8 cellular contexts compared by ENCODE assay signal in genomic region chrX:39477438-39478120, GRCh38.
A peak's percentile ranks its signal among the peaks of the same experiment; 100 is the strongest.
DNase-seq lines count a peak whose midpoint lies in the region; ATAC-seq, FAIRE-seq and TF ChIP-seq lines count a peak whose summit lies in the region.

No MANE protein-coding gene starts in this region.

- intact Hi-C loops in endothelial cell of umbilical vein (cut with micrococcal nuclease), result no loop called here

- FAIRE-seq in endothelial cell of umbilical vein (lab: Jason Lieb, UNC), result no peak

- H3K9me3 ChIP-seq in OCI-LY1 (ENCODE audit: low read length) (no peaks in the 10 kb centered on the region), endothelial cell of umbilical vein (replicated peaks; ENCODE audit: control insufficient read depth, insufficient read depth, low read length) (no peaks in the 10 kb centered on the region), trophoblast cell (ENCODE audit: insufficient read depth, low read depth, low read length) (no peaks in the 10 kb centered on the region)

- H2BK5ac ChIP-seq in trophoblast cell (ENCODE audit: low read depth, low read length, poor library complexity), result no peak overlapping the region

- H4K91ac ChIP-seq in trophoblast cell (ENCODE audit: low read depth, low read length), result no peak overlapping the region

- H3K27me3 ChIP-seq in OCI-LY1 (ENCODE audit: insufficient read depth, low read length), result no peaks in the 10 kb centered on the region
- H3K27me3 ChIP-seq in endothelial cell of umbilical vein (ENCODE audit: control insufficient read depth in 2 of 2, insufficient read depth in 2 of 2, low read length in 2 of 2), result no peaks in the 10 kb centered on the region
- no peaks in the 10 kb centered on the region for H3K27me3 ChIP-seq in trophoblast cell (ENCODE audit: insufficient read depth, low read length)

- H2AFZ ChIP-seq in OCI-LY1 (ENCODE audit: low read length) (no peak overlapping the region), endothelial cell of umbilical vein (ENCODE audit: low read depth, low read length) (no peak overlapping the region), trophoblast cell (ENCODE audit: insufficient read depth, low read length, poor library complexity) (no peak overlapping the region)

- H3K23ac ChIP-seq in trophoblast cell (ENCODE audit: low read length), result no peak overlapping the region

- no peak overlapping the region for H2AK5ac ChIP-seq in trophoblast cell (ENCODE audit: low read length)

- no peak overlapping the region for H4K12ac ChIP-seq in trophoblast cell (ENCODE audit: low read depth, low read length)

- no peak overlapping the region for H3K9ac ChIP-seq in OCI-LY1 (ENCODE audit: low read length)
- no peak overlapping the region for H3K9ac ChIP-seq in endothelial cell of umbilical vein (replicated peaks; ENCODE audit: extremely low read depth, insufficient read depth, low read length)
- no peak overlapping the region for H3K9ac ChIP-seq in trophoblast cell (ENCODE audit: low read length)

- H2BK12ac ChIP-seq in trophoblast cell (ENCODE audit: low read length), result no peak overlapping the region

- no peak for ATAC-seq in GM21360 (IDR thresholded peaks at IDR 0.05; ENCODE audit: unreplicated experiment)
- no peak for ATAC-seq in GM18909 (IDR thresholded peaks at IDR 0.05; ENCODE audit: poor library complexity, unreplicated experiment)

- H3K36me3 ChIP-seq in OCI-LY1 (ENCODE audit: insufficient read depth, low read length) (no peaks in the 10 kb centered on the region), endothelial cell of umbilical vein (ENCODE audit: control insufficient read depth in 2 of 2, extremely low read depth in 1 of 2, insufficient read depth in 2 of 2, low read length in 2 of 2) (no peaks in the 10 kb centered on the region), trophoblast cell (ENCODE audit: control insufficient read depth in 1 of 2, insufficient read depth in 2 of 2, low read length in 2 of 2) (no peaks in the 10 kb centered on the region)

- BruUV-seq in endothelial cell of umbilical vein (replicated peaks; lab: Mats Ljungman, UMichigan), result no TSS peak

- no peaks in the 10 kb centered on the region for H3K79me1 ChIP-seq in trophoblast cell (ENCODE audit: low read length)

- no peak overlapping the region for H3K4me2 ChIP-seq in OCI-LY1 (ENCODE audit: low read length)
- H3K4me2 ChIP-seq in endothelial cell of umbilical vein (ENCODE audit: insufficient read depth, low read length), result no peak overlapping the region
- H3K4me2 ChIP-seq in trophoblast cell (ENCODE audit: low read length), result no peak overlapping the region

- no peak overlapping the region for H3K18ac ChIP-seq in trophoblast cell (ENCODE audit: low read length)

- H3K79me2 ChIP-seq in OCI-LY1 (ENCODE audit: insufficient read depth, low read length) (no peaks in the 10 kb centered on the region), endothelial cell of umbilical vein (ENCODE audit: control insufficient read depth, insufficient read depth, low read length) (no peaks in the 10 kb centered on the region), trophoblast cell (ENCODE audit: control insufficient read depth, insufficient read depth, low read length, poor library complexity) (no peaks in the 10 kb centered on the region)

- dilution Hi-C loops in endothelial cell of umbilical vein (cut with MboI; ENCODE audit: extremely low pct_ligation_motif_present, low sequenced_read_pairs), result no loop called here

- peak; percentile 2 for DNase-seq in endothelial cell of umbilical vein (ENCODE audit: low read depth, low spot score)
- DNase-seq in trophoblast cell, result peak; percentile 80 to 87
- no peak for DNase-seq in kidney glomerular epithelial cell (lab: John Stamatoyannopoulos, UW)
- no peak for DNase-seq in NCI-H1694 treated with DMSO at 0.1 percent for 48 hours (lab: John Stamatoyannopoulos, UW)

- H3K14ac ChIP-seq in trophoblast cell (ENCODE audit: low read length), result no peak overlapping the region

- H3K9me1 ChIP-seq in endothelial cell of umbilical vein (replicated peaks; ENCODE audit: control insufficient read depth, extremely low read depth, insufficient read depth, low read length), result no peaks in the 10 kb centered on the region

- H3K4ac ChIP-seq in trophoblast cell (ENCODE audit: low read depth, low read length), result no peak overlapping the region

- no CpG with 5 or more reads among the region's 24 CpGs for WGBS in trophoblast cell (ENCODE audit: extremely low coverage, insufficient coverage, insufficient read length)

- no peaks in the 10 kb centered on the region for H3F3A ChIP-seq in OCI-LY1 (ENCODE audit: insufficient read depth, low read length)

- POLR2A ChIA-PET in endothelial cell of umbilical vein (lab: Charles Lee), result no interaction called here

- H2BK120ac ChIP-seq in trophoblast cell (ENCODE audit: insufficient read depth, low read length, poor library complexity), result no peak overlapping the region

- no peak for TF ChIP-seq POLR2A in endothelial cell of umbilical vein (IDR thresholded peaks at IDR 0.05; ENCODE audit: low read depth, low read length)

- no peaks in the 10 kb centered on the region for H3K9me2 ChIP-seq in OCI-LY1 (ENCODE audit: low read depth, low read length)

- CTCF ChIA-PET in endothelial cell of umbilical vein (lab: Charles Lee), result interaction anchor here (1.6 kb wide), 1 partner anchor 215 kb away, joined by 3 read pairs; no protein-coding TSS in a partner anchor

- H3K4me3 ChIP-seq in OCI-LY1 (ENCODE audit: low read depth, low read length, poor library complexity, severe bottlenecking) (no peak overlapping the region), endothelial cell of umbilical vein (replicated peaks in 1 of 3; ENCODE audit: insufficient read depth in 1 of 3, low read depth in 1 of 3, low read length in 3 of 3) (no peak overlapping the region), trophoblast cell (ENCODE audit: low read depth, low read length) (no peak overlapping the region)

- peak; percentile 41; the same call in 1 of the 2 replicates for TF ChIP-seq CTCF in GM12874 (IDR thresholded peaks at IDR 0.05; ENCODE audit: insufficient read depth, low read depth, low read length)
- peak; percentile 47 for TF ChIP-seq CTCF in OCI-LY1 (IDR thresholded peaks at IDR 0.05; ENCODE audit: low read length)
- no peak for TF ChIP-seq CTCF in endothelial cell of umbilical vein (IDR thresholded peaks at IDR 0.05; ENCODE audit: extremely low read depth in 1 of 2, insufficient read depth in 1 of 2, low read depth in 1 of 2, low read length in 2 of 2)

- H3K27ac ChIP-seq in OCI-LY1 (ENCODE audit: low read depth, low read length, poor library complexity, severe bottlenecking), result no peak overlapping the region
- H3K27ac ChIP-seq in endothelial cell of umbilical vein (ENCODE audit: insufficient read depth, low read depth, low read length), result no peak overlapping the region
- H3K27ac ChIP-seq in trophoblast cell (ENCODE audit: low read depth, low read length), result no peak overlapping the region

- H4K20me1 ChIP-seq in OCI-LY1 (ENCODE audit: insufficient read depth, low read length), result no peaks in the 10 kb centered on the region
- H4K20me1 ChIP-seq in endothelial cell of umbilical vein (replicated peaks; ENCODE audit: control insufficient read depth, extremely low read depth, insufficient read depth, low read length), result no peaks in the 10 kb centered on the region

- no peak overlapping the region for H4K8ac ChIP-seq in trophoblast cell (ENCODE audit: low read depth, low read length)

- H3K4me1 ChIP-seq in OCI-LY1 (ENCODE audit: insufficient read depth, low read length, severe bottlenecking) (no peaks in the 10 kb centered on the region), endothelial cell of umbilical vein (ENCODE audit: control insufficient read depth, extremely low read depth, insufficient read depth, low read length) (no peaks in the 10 kb centered on the region), trophoblast cell (ENCODE audit: control insufficient read depth in 1 of 2, insufficient read depth in 2 of 2, low read length in 2 of 2) (no peaks in the 10 kb centered on the region)

TF ChIP-seq in endothelial cell of umbilical vein, 7 proteins besides CTCF, POLR2A, EP300 and RAD21:
- TF ChIP-seq MYC (IDR thresholded peaks at IDR 0.05; ENCODE audit: low read depth, low read length), result no peak

Comparison
In these comparisons a context has a peak if more than half of its experiments do, and no peak if none do; other contexts are left out.
1. CTCF ChIP-seq: peak in GM12874 (single experiment) and OCI-LY1 (single experiment); none in endothelial cell of umbilical vein (0 of 2).
2. DNase-seq: peak in endothelial cell of umbilical vein (single experiment) and trophoblast cell (2 of 2); none in kidney glomerular epithelial cell (single experiment) and NCI-H1694 treated with DMSO at 0.1 percent for 48 hours (single experiment).